Comparison of ENCODE assay signal across 8 cellular contexts in the genomic region with DNA sequence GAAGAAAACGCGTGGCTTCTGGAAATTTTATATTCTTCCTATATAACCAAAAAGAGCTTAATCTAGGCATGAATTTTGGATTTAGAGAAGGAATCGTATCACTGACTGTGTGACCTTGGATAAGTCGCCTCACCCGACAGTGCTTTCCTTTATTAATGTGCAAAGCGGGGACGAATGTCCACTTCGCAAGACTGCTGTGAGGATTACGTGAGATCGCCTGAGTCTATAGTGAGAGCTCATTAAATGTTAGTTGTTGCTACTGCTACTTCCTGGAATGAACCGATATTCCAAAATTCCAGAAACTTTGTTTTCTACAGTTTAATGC. TPM values are rescaled to one million over a fixed set of nuclear protein-coding genes. Genes with fewer than 3 reads are reported as not detected.
DNase-seq lines count a peak whose midpoint lies in the region; ATAC-seq lines count a peak whose summit lies in the region.

No MANE protein-coding gene starts in this region.

- H3K4me3 Mint-ChIP-seq in activated CD4-positive, alpha-beta T cell treated with anti-CD3 and anti-CD28 coated beads, Interleukin-2, amount 10 ng/mL, durations not matched to agents 24 days and 14 days: peak overlapping the region; percentile 86
- H3K4me3 Mint-ChIP-seq in dendritic cell treated with granulocyte-macrophage colony-stimulating factor and Interleukin-4, amounts not matched to agents 40 ng/mL and 50 ng/mL, for 4 days: peak overlapping the region; percentile 97

- H3K9me3 ChIP-seq in muscle layer of colon (ENCODE audit: low read length): no peaks in the 10 kb centered on the region

- H3K27me3 Mint-ChIP-seq in activated CD4-positive, alpha-beta T cell treated with anti-CD3 and anti-CD28 coated beads, Interleukin-2, amount 10 ng/mL, durations not matched to agents 24 days and 14 days: peaks cover 33% of the 10 kb centered on the region
- H3K27me3 Mint-ChIP-seq in dendritic cell treated with granulocyte-macrophage colony-stimulating factor and Interleukin-4, amounts not matched to agents 40 ng/mL and 50 ng/mL, for 4 days: peaks cover 25% of the 10 kb centered on the region

- no peak overlapping the region for H3K27ac Mint-ChIP-seq in activated CD4-positive, alpha-beta T cell treated with anti-CD3 and anti-CD28 coated beads, Interleukin-2, amount 10 ng/mL, durations not matched to agents 24 days and 14 days
- no peak overlapping the region for H3K27ac Mint-ChIP-seq in dendritic cell treated with granulocyte-macrophage colony-stimulating factor and Interleukin-4, amounts not matched to agents 40 ng/mL and 50 ng/mL, for 4 days

- ATAC-seq in HG03439 (IDR thresholded peaks at IDR 0.05; ENCODE audit: unreplicated experiment): peak; percentile 10

- no peaks in the 10 kb centered on the region for H3K36me3 ChIP-seq in muscle layer of colon (ENCODE audit: insufficient read depth, low read length)

- DNase-seq in activated CD4-positive, alpha-beta T cell treated with anti-CD3 and anti-CD28 coated beads, Interleukin-2, amount 10 ng/mL, durations not matched to agents 24 days and 14 days: no peak
- DNase-seq in activated CD4-positive, alpha-beta T cell treated with anti-CD3 and anti-CD28 coated beads, Interleukin-2, amount 50 U/mL, for 1 hour: no peak
- no peak for DNase-seq in effector CD8-positive, alpha-beta T cell (lab: John Stamatoyannopoulos, UW)
- DNase-seq in MV-4-11 (lab: John Stamatoyannopoulos, UW) (no peak), globus pallidus (ENCODE audit: low spot score) (no peak)

- peak overlapping the region; percentile 16 for H3K27ac ChIP-seq in muscle layer of colon (ENCODE audit: low read depth, low read length)

- H3K9me3 Mint-ChIP-seq in activated CD4-positive, alpha-beta T cell treated with anti-CD3 and anti-CD28 coated beads, Interleukin-2, amount 10 ng/mL, durations not matched to agents 24 days and 14 days: no peaks in the 10 kb centered on the region
- H3K9me3 Mint-ChIP-seq in dendritic cell treated with granulocyte-macrophage colony-stimulating factor and Interleukin-4, amounts not matched to agents 40 ng/mL and 50 ng/mL, for 4 days: no peaks in the 10 kb centered on the region

- intact Hi-C loops in activated CD4-positive, alpha-beta T cell treated with anti-CD3 and anti-CD28 coated beads, Interleukin-2, amount 10 ng/mL, durations not matched to agents 24 days and 14 days (cut with micrococcal nuclease): no loop called here
- intact Hi-C loops in dendritic cell treated with granulocyte-macrophage colony-stimulating factor and Interleukin-4, amounts not matched to agents 40 ng/mL and 50 ng/mL, for 4 days (cut with micrococcal nuclease): no loop called here

- H3K9ac ChIP-seq in muscle layer of colon (ENCODE audit: low read length): peak overlapping the region; percentile 14

- H3K4me3 ChIP-seq in muscle layer of colon (ENCODE audit: low read depth in 1 of 2, low read length in 2 of 2): peak overlapping the region; percentile 59 to 74

- H3K4me1 Mint-ChIP-seq in activated CD4-positive, alpha-beta T cell treated with anti-CD3 and anti-CD28 coated beads, Interleukin-2, amount 10 ng/mL, durations not matched to agents 24 days and 14 days: peaks cover 6% of the 10 kb centered on the region
- peaks cover 22% of the 10 kb centered on the region for H3K4me1 Mint-ChIP-seq in dendritic cell treated with granulocyte-macrophage colony-stimulating factor and Interleukin-4, amounts not matched to agents 40 ng/mL and 50 ng/mL, for 4 days (ENCODE audit: low read depth)

- peaks cover 8% of the 10 kb centered on the region for H3K4me1 ChIP-seq in muscle layer of colon (ENCODE audit: insufficient read depth, low read length)

- H3K36me3 Mint-ChIP-seq in activated CD4-positive, alpha-beta T cell treated with anti-CD3 and anti-CD28 coated beads, Interleukin-2, amount 10 ng/mL, durations not matched to agents 24 days and 14 days (ENCODE audit: low read depth): no peaks in the 10 kb centered on the region
- peaks cover 8% of the 10 kb centered on the region for H3K36me3 Mint-ChIP-seq in dendritic cell treated with granulocyte-macrophage colony-stimulating factor and Interleukin-4, amounts not matched to agents 40 ng/mL and 50 ng/mL, for 4 days (ENCODE audit: low read depth)

- H3K27me3 ChIP-seq in muscle layer of colon (ENCODE audit: control insufficient read depth in 1 of 2, insufficient read depth in 2 of 2, low read length in 2 of 2): peaks cover 6 to 11% of the 10 kb centered on the region in 2 donors

RNA-seq across cellular contexts. Expression of a gene that starts 0.4 kb away (rescaled TPM):
- 0.19 and 0.35 TPM in 2 replicates for total RNA-seq in activated CD4-positive, alpha-beta T cell treated with anti-CD3 and anti-CD28 coated beads, Interleukin-2, amount 10 ng/mL, durations not matched to agents 24 days and 14 days
